Comparison of ENCODE assay signal across 19 cellular contexts in the genomic region with DNA sequence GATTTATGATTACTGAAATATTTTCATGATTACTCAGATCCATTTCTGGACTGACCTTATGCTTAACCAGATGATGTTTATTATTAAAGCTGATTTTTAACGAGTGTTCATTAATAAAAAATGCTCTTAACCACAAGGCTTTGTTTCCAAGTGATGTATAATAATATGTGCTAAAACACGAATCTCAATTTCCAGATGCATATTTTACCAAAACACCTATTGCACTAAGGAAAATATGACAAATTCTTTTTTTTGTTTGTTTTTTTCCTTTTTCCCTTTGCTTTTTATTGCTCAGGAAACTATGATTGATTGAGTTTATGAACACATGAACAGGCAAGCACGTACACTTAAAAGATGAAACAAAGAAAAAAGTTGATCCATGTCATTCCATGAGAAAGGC. TPM values are rescaled to one million over a fixed set of nuclear protein-coding genes. Genes with fewer than 3 reads are reported as not detected.
DNase-seq lines count a peak whose midpoint lies in the region; ATAC-seq, FAIRE-seq and TF ChIP-seq lines count a peak whose summit lies in the region.
"Had no signal": no experiment of that assay in that cellular context is flagged by ENCODE, and none has a peak within 500 bp of the region (broad histone marks: within the 10 kb centered on the region; RNA-seq: fewer than 3 reads in every experiment).

No MANE protein-coding gene starts in this region.

- H3K36me3 Mint-ChIP-seq in HFFc6 (ENCODE audit: low read depth) (no peaks in the 10 kb centered on the region), astrocyte (ENCODE audit: low read depth, unreplicated experiment) (no peaks in the 10 kb centered on the region)

- peak overlapping the region; percentile 93 for H3K27ac Mint-ChIP-seq in HFFc6
- H3K27ac Mint-ChIP-seq in astrocyte (ENCODE audit: unreplicated experiment) = peak overlapping the region; percentile 58
- H3K27ac Mint-ChIP-seq: GM23338 had no signal

- no peak for FAIRE-seq in astrocyte (lab: Jason Lieb, UNC)

- H3F3A ChIP-seq in smooth muscle cell (ENCODE audit: low read depth) (peaks cover 10% of the 10 kb centered on the region), PC-9 (ENCODE audit: insufficient read depth, low read depth) (peaks cover 13% of the 10 kb centered on the region; the same call in 1 of the 2 replicates)

- no peaks in the 10 kb centered on the region for H4K20me1 ChIP-seq in astrocyte (ENCODE audit: insufficient read depth, low read length)
- H4K20me1 ChIP-seq in smooth muscle cell (ENCODE audit: low read depth) = peaks cover 5% of the 10 kb centered on the region
- no peaks in the 10 kb centered on the region for H4K20me1 ChIP-seq in PC-9 (ENCODE audit: insufficient read depth)

- no peaks in the 10 kb centered on the region for H3K9me3 Mint-ChIP-seq in HFFc6
- H3K9me3 Mint-ChIP-seq in astrocyte (ENCODE audit: unreplicated experiment) = no peaks in the 10 kb centered on the region
- H3K9me3 Mint-ChIP-seq: GM23338 had no signal

- intact Hi-C loops in PC-9 (cut with micrococcal nuclease; ENCODE audit: unreplicated experiment) = no loop called here

- H3K27me3 Mint-ChIP-seq in HFFc6 (ENCODE audit: insufficient read depth) = 0 out of 2 replicates have a peak, but pooled peaks cover under 1% of the 10 kb centered on the region
- H3K27me3 Mint-ChIP-seq in astrocyte (ENCODE audit: low read depth, unreplicated experiment) = no peaks in the 10 kb centered on the region

- no peaks in the 10 kb centered on the region for H3K79me2 ChIP-seq in astrocyte (ENCODE audit: insufficient read depth, low read length)
- H3K79me2 ChIP-seq in smooth muscle cell (ENCODE audit: low read depth) = peaks cover 6% of the 10 kb centered on the region
- H3K79me2 ChIP-seq in PC-9 (ENCODE audit: low read depth) = no peaks in the 10 kb centered on the region

- H3K9ac ChIP-seq in astrocyte (ENCODE audit: low read length) (no peak overlapping the region), smooth muscle cell (ENCODE audit: low read depth) (no peak overlapping the region)

- no peaks in the 10 kb centered on the region for H3K36me3 ChIP-seq in astrocyte (ENCODE audit: insufficient read depth, low read length)
- H3K36me3 ChIP-seq in smooth muscle cell (ENCODE audit: low read depth) = no peaks in the 10 kb centered on the region
- H3K36me3 ChIP-seq in PC-9 (ENCODE audit: low read depth) = no peaks in the 10 kb centered on the region

- no peaks in the 10 kb centered on the region for H3K27me3 ChIP-seq in astrocyte (ENCODE audit: insufficient read depth, low read length)
- no peaks in the 10 kb centered on the region for H3K27me3 ChIP-seq in smooth muscle cell (ENCODE audit: low read depth)
- no peaks in the 10 kb centered on the region for H3K27me3 ChIP-seq in PC-9 (ENCODE audit: insufficient read depth, low read depth)

- BruUV-seq in PC-9 (replicated peaks; lab: Mats Ljungman, UMichigan) = no TSS peak

- ATAC-seq in HG03196 (IDR thresholded peaks at IDR 0.05; ENCODE audit: unreplicated experiment) = no peak
- ATAC-seq: GM23338 had no signal

- H3K9me2 ChIP-seq in PC-9 (ENCODE audit: insufficient read depth) = no peaks in the 10 kb centered on the region

- H3K4me3 ChIP-seq in astrocyte (ENCODE audit: insufficient read depth, low read depth, low read length) (no peak overlapping the region), smooth muscle cell (no peak overlapping the region), PC-9 (no peak overlapping the region)
- H3K4me3 ChIP-seq: GM23338 had no signal

- no peak overlapping the region for H2AFZ ChIP-seq in astrocyte (ENCODE audit: low read depth, low read length)
- no peak overlapping the region for H2AFZ ChIP-seq in smooth muscle cell (ENCODE audit: low read depth)
- H2AFZ ChIP-seq in PC-9 = no peak overlapping the region
- H2AFZ ChIP-seq: GM23338 had no signal

- DNase-seq in HFFc6 (no peak), astrocyte (ENCODE audit: low read depth) (peak; percentile 45), epithelial cell of prostate (ENCODE audit: low read depth, low spot score) (no peak), smooth muscle cell (lab: John Stamatoyannopoulos, UW; ENCODE audit: unreplicated experiment) (no peak), GM20000 (ENCODE audit: low spot score) (no peak), PC-9 (no peak)
- DNase-seq: AML-193; DND-41; GDM1; KBM-7; MV-4-11; NCI-H1694 treated with DMSO at 0.1 percent for 48 hours; NCI-H510A; NCI-H748 treated with DMSO at 0.1 percent for 48 hours; NK-92 treated with Interleukin-12 subunit alpha and Interleukin-12 subunit beta, amount 100 ng/mL, for 24 hours; SHP77 treated with DMSO at 0.1 percent for 48 hours had no signal

- H3K9me3 ChIP-seq in astrocyte (ENCODE audit: insufficient read depth, low read depth, low read length) (no peaks in the 10 kb centered on the region), smooth muscle cell (replicated peaks; ENCODE audit: low read depth) (no peaks in the 10 kb centered on the region), PC-9 (ENCODE audit: insufficient read depth, low read depth) (peaks cover 1% of the 10 kb centered on the region; the same call in 1 of the 2 replicates)

- no peak overlapping the region for H3K4me2 ChIP-seq in astrocyte (ENCODE audit: low read length)
- H3K4me2 ChIP-seq in smooth muscle cell = peak overlapping the region; percentile 73
- no peak overlapping the region for H3K4me2 ChIP-seq in PC-9
- H3K4me2 ChIP-seq: GM23338 had no signal

- H3K4me1 Mint-ChIP-seq in HFFc6 (ENCODE audit: low read depth) (peaks cover 68% of the 10 kb centered on the region), astrocyte (ENCODE audit: low read depth, unreplicated experiment) (peaks cover 47% of the 10 kb centered on the region)

- TF ChIP-seq CTCF in HFFc6 (IDR thresholded peaks at IDR 0.05) (no peak), astrocyte (IDR thresholded peaks at IDR 0.05; ENCODE audit: insufficient read depth, low read depth, low read length) (no peak), smooth muscle cell (IDR thresholded peaks at IDR 0.05; ENCODE audit: borderline replicate concordance, insufficient read depth, poor library complexity, severe bottlenecking) (no peak), GM20000 (IDR thresholded peaks at IDR 0.05; ENCODE audit: extremely low read depth, missing control alignments) (no peak), PC-9 (conservative IDR thresholded peaks at IDR 0.05) (no peak)

- POLR2A ChIA-PET in PC-9 (lab: Charles Lee; ENCODE audit: unreplicated experiment) = no interaction called here

- WGBS in smooth muscle cell (ENCODE audit: low lambda C conversion rate) = 89% methylated on average over 3 of the region's 3 CpGs

- H3K4me1 ChIP-seq in astrocyte (ENCODE audit: insufficient read depth, low read length) (peaks cover 29% of the 10 kb centered on the region), smooth muscle cell (ENCODE audit: low read depth) (peaks cover 18% of the 10 kb centered on the region), PC-9 (replicated peaks; ENCODE audit: insufficient read depth) (peaks cover 23% of the 10 kb centered on the region)

- CTCF ChIA-PET in PC-9 (lab: Charles Lee) = interaction anchor here (0.6 kb wide), 1 partner anchor 47 kb away, joined by 6 read pairs; no protein-coding TSS in a partner anchor

- H3K4me3 Mint-ChIP-seq in HFFc6 = peak overlapping the region; percentile 28; the same call in 1 of the 2 replicates
- H3K4me3 Mint-ChIP-seq in astrocyte (ENCODE audit: unreplicated experiment) = no peak overlapping the region
- H3K4me3 Mint-ChIP-seq: GM23338 had no signal

- H3K27ac ChIP-seq in astrocyte (ENCODE audit: low read depth, low read length) = no peak overlapping the region
- H3K27ac ChIP-seq in epithelial cell of prostate = peak overlapping the region; percentile 96
- H3K27ac ChIP-seq in smooth muscle cell (ENCODE audit: low read depth) = peak overlapping the region; percentile 80
- no peak overlapping the region for H3K27ac ChIP-seq in PC-9
- H3K27ac ChIP-seq: C4-2B had no signal

RNA-seq across cellular contexts. Expression of a gene that starts 16.9 kb away (rescaled TPM):
- total RNA-seq in HFFc6 (2021; fragmentation: NEBNext Ultra II Directional; extraction: Animal tissue kit (Norgen Biotek cat#: 25700)) = 10 to 100 TPM; 42.2 to 77.8 (median 46.2) TPM
- 47.8 and 63.0 TPM in 2 replicates for total RNA-seq in astrocyte
- 147 and 195 TPM in 2 replicates for total RNA-seq in smooth muscle cell
- polyA plus RNA-seq in smooth muscle cell = 135 and 192 TPM in 2 replicates
- total RNA-seq in PC-9 (2021) = 14.1 and 18.3 TPM in 2 replicates

Comparison
In these comparisons a context has a peak if more than half of its experiments do, and no peak if none do; other contexts are left out.
1. H3K27ac ChIP-seq: peak in epithelial cell of prostate (single experiment) and smooth muscle cell (single experiment); none in astrocyte (single experiment) and PC-9 (single experiment).